In the genomic region with DNA sequence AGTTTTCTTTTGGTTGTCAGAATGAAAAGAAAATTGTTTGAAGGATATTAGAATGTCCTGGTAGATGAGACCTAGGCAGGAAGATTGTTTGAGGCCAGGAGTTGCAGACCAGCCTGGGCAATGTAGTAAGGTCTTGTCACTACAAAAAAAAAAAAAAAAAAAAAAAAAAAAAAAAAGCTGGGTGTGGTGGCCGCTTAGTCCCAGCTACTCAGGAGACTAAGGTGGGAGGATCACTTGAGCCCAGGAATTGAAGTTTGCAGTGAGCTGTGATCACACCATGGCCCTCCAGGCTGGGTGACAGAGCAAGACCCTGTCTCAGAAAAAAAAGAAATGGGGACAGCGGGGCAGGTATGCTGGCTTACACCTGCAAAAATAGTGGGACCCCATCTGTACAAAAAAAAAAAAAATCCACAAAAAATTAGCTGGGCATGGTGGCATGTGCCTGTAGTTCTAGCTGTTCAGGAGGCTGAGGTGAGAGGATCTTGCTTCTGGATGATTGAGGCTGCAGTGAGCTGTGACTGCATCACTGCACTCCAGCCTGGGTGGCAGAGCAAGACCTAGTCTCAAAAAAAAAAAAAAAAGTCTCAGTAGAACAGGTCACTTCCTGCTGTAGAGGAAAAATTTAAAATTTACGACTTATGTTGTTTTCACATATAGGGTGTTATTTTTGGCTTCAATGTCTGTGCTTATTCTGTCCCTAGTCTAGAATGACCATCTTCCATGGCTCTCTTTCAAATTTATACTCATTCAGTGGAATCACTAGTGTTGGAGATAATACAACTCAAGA, we compare ENCODE assay signal across 19 cellular contexts.
DNase-seq lines count a peak whose midpoint lies in the region; ATAC-seq and TF ChIP-seq lines count a peak whose summit lies in the region.
"Had no signal": no experiment of that assay in that cellular context is flagged by ENCODE, and none has a peak within 500 bp of the region (broad histone marks: within the 10 kb centered on the region; RNA-seq: fewer than 3 reads in every experiment).

No MANE protein-coding gene starts in this region.

- H3K27ac Mint-ChIP-seq in HFFc6, result peak overlapping the region; percentile 40; the same call in 1 of the 2 replicates
- peak overlapping the region; percentile 44 for H3K27ac Mint-ChIP-seq in activated T-helper 1 cell treated with anti-CD3 and anti-CD28 coated beads, Interleukin-12 subunit alpha, Interleukin-12 subunit beta, Interleukin-2, Interleukin-4 antibody, amounts not matched to agents 30 ng/mL and 10 ng/mL and 1 ng/mL, durations not matched to agents 14 hours and 24 hours and 36 hours
- peak overlapping the region; percentile 10 for H3K27ac Mint-ChIP-seq in nephron progenitor cell

- DNase-seq in HFFc6 (no peak), nephron progenitor cell (no peak), NCI-H446 treated with DMSO at 0.1 percent for 48 hours (lab: John Stamatoyannopoulos, UW) (no peak), mesenteric fat pad (ENCODE audit: low spot score) (no peak), breast epithelium (ENCODE audit: low spot score in 2 of 2) (no peak)
- DNase-seq in activated T-helper 1 cell treated with anti-CD3 and anti-CD28 coated beads, Interleukin-12 subunit alpha, Interleukin-12 subunit beta, Interleukin-2, Interleukin-4 antibody, amounts not matched to agents 30 ng/mL and 10 ng/mL and 1 ng/mL, durations not matched to agents 14 hours and 24 hours and 36 hours (ENCODE audit: low spot score), result no peak
- DNase-seq: amygdala, cortex of kidney, hypothalamus, left lung, MG63, NCI-H2029, NCI-H774, retina, T-helper 1 cell had no signal

- no peak overlapping the region for H3K4me3 ChIP-seq in breast epithelium
- H3K4me3 ChIP-seq: BLaER1 treated with 17β-estradiol and CSF1 and Interleukin-3, amounts not matched to agents 10 nM and 100 nM; left lung; MG63 had no signal

- intact Hi-C loops in activated T-helper 1 cell treated with anti-CD3 and anti-CD28 coated beads, Interleukin-12 subunit alpha, Interleukin-12 subunit beta, Interleukin-2, Interleukin-4 antibody, amounts not matched to agents 30 ng/mL and 10 ng/mL and 1 ng/mL, durations not matched to agents 14 hours and 24 hours and 36 hours (cut with micrococcal nuclease), result no loop called here
- intact Hi-C loops in breast epithelium (cut with DNase I; ENCODE audit: low total_unique reads), result no loop called here

- no peaks in the 10 kb centered on the region for H3K4me1 ChIP-seq in breast epithelium
- H3K4me1 ChIP-seq: left lung had no signal

- H3K9me3 ChIP-seq in breast epithelium, result no peaks in the 10 kb centered on the region
- H3K9me3 ChIP-seq: left lung had no signal

- TF ChIP-seq CTCF in HFFc6 (IDR thresholded peaks at IDR 0.05) (no peak), nephron progenitor cell (IDR thresholded peaks at IDR 0.05) (no peak), breast epithelium (IDR thresholded peaks at IDR 0.05) (no peak)

- H3K27ac ChIP-seq in breast epithelium, result no peak overlapping the region
- H3K27ac ChIP-seq: BLaER1 treated with 17β-estradiol and CSF1 and Interleukin-3, amounts not matched to agents 10 nM and 100 nM; left lung had no signal

- H3K9me3 Mint-ChIP-seq in HFFc6, result no peaks in the 10 kb centered on the region
- no peaks in the 10 kb centered on the region for H3K9me3 Mint-ChIP-seq in activated T-helper 1 cell treated with anti-CD3 and anti-CD28 coated beads, Interleukin-12 subunit alpha, Interleukin-12 subunit beta, Interleukin-2, Interleukin-4 antibody, amounts not matched to agents 30 ng/mL and 10 ng/mL and 1 ng/mL, durations not matched to agents 14 hours and 24 hours and 36 hours
- H3K9me3 Mint-ChIP-seq in nephron progenitor cell, result peaks cover 9% of the 10 kb centered on the region

- ATAC-seq in GM18511 (IDR thresholded peaks at IDR 0.05; ENCODE audit: unreplicated experiment), result peak; percentile 59
- ATAC-seq: activated CD4-positive, CD25-positive, alpha-beta regulatory T cell treated with anti-CD3 and anti-CD28 coated beads, Interleukin-2, amount 50 U/mL, for 24 hours; HCT116; left lung had no signal

- TF ChIP-seq POLR2A in breast epithelium (IDR thresholded peaks at IDR 0.05), result no peak

- no peaks in the 10 kb centered on the region for H3K27me3 ChIP-seq in breast epithelium
- H3K27me3 ChIP-seq: BLaER1 treated with 17β-estradiol and CSF1 and Interleukin-3, amounts not matched to agents 10 nM and 100 nM; left lung; MG63 had no signal

- H3K4me3 Mint-ChIP-seq in HFFc6, result no peak overlapping the region
- H3K4me3 Mint-ChIP-seq in activated T-helper 1 cell treated with anti-CD3 and anti-CD28 coated beads, Interleukin-12 subunit alpha, Interleukin-12 subunit beta, Interleukin-2, Interleukin-4 antibody, amounts not matched to agents 30 ng/mL and 10 ng/mL and 1 ng/mL, durations not matched to agents 14 hours and 24 hours and 36 hours, result no peak overlapping the region
- H3K4me3 Mint-ChIP-seq in nephron progenitor cell, result no peak overlapping the region

- H3K36me3 Mint-ChIP-seq in HFFc6 (ENCODE audit: low read depth) (peaks cover 19% of the 10 kb centered on the region), nephron progenitor cell (ENCODE audit: low read depth) (peaks cover 49% of the 10 kb centered on the region)
- H3K36me3 Mint-ChIP-seq in activated T-helper 1 cell treated with anti-CD3 and anti-CD28 coated beads, Interleukin-12 subunit alpha, Interleukin-12 subunit beta, Interleukin-2, Interleukin-4 antibody, amounts not matched to agents 30 ng/mL and 10 ng/mL and 1 ng/mL, durations not matched to agents 14 hours and 24 hours and 36 hours (ENCODE audit: low read depth), result peaks cover 13% of the 10 kb centered on the region

- H3K27me3 Mint-ChIP-seq in HFFc6 (ENCODE audit: insufficient read depth), result no peaks in the 10 kb centered on the region
- H3K27me3 Mint-ChIP-seq in activated T-helper 1 cell treated with anti-CD3 and anti-CD28 coated beads, Interleukin-12 subunit alpha, Interleukin-12 subunit beta, Interleukin-2, Interleukin-4 antibody, amounts not matched to agents 30 ng/mL and 10 ng/mL and 1 ng/mL, durations not matched to agents 14 hours and 24 hours and 36 hours (ENCODE audit: insufficient read depth), result no peaks in the 10 kb centered on the region
- no peaks in the 10 kb centered on the region for H3K27me3 Mint-ChIP-seq in nephron progenitor cell (ENCODE audit: low read depth, poor library complexity)

- H3K4me1 Mint-ChIP-seq in HFFc6 (ENCODE audit: low read depth) (peaks cover 8% of the 10 kb centered on the region), nephron progenitor cell (no peaks in the 10 kb centered on the region)
- peaks cover 9% of the 10 kb centered on the region for H3K4me1 Mint-ChIP-seq in activated T-helper 1 cell treated with anti-CD3 and anti-CD28 coated beads, Interleukin-12 subunit alpha, Interleukin-12 subunit beta, Interleukin-2, Interleukin-4 antibody, amounts not matched to agents 30 ng/mL and 10 ng/mL and 1 ng/mL, durations not matched to agents 14 hours and 24 hours and 36 hours (ENCODE audit: low read depth)

- peaks cover 6% of the 10 kb centered on the region for H3K36me3 ChIP-seq in breast epithelium
